ENCODE assay signal across 22 cellular contexts in the genomic region with DNA sequence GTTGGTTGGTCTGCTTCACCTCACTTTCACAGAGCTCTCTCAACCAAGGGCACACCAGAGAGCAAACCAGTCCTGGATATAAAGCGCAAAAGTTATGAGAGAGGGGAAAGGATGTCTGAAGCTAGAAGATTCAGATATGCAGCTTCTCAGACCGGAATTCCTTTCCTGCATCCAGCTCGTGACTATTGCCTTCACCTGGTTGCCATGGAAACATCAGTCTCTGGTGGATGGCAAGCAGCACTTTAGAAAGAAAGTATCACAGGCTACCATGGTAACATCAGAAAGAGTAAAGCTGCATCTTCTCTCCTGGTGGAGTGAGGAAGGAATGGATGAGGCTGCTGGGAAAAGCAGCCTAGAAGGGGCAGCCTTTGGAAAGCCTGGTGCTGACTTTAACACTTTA. TPM values are rescaled to one million over a fixed set of nuclear protein-coding genes. Genes with fewer than 3 reads are reported as not detected.
A peak's percentile ranks its signal among the peaks of the same experiment; 100 is the strongest.
DNase-seq lines count a peak whose midpoint lies in the region; ATAC-seq, FAIRE-seq and TF ChIP-seq lines count a peak whose summit lies in the region.
"Had no signal": no experiment of that assay in that cellular context is flagged by ENCODE, and none has a peak within 500 bp of the region (broad histone marks: within the 10 kb centered on the region; RNA-seq: fewer than 3 reads in every experiment).

No MANE protein-coding gene starts in this region.

- H3K56ac ChIP-seq in H9 (ENCODE audit: insufficient read length, low read depth, low read length): no peak overlapping the region

- H2AK5ac ChIP-seq in H9 (ENCODE audit: insufficient read length, low read length): no peak overlapping the region

- in situ Hi-C loops in HepG2 (cut with HindIII; ENCODE audit: extremely low pct_ligation_motif_present, low pct_unique_long_range_greater_than_20kb): no loop called here

- intact Hi-C loops in HepG2 (cut with micrococcal nuclease; ENCODE audit: unreplicated experiment): no loop called here
- intact Hi-C loops in right lobe of liver (cut with DNase I): no loop called here
- intact Hi-C loops in thyroid gland (cut with DNase I): no loop called here
- intact Hi-C loops in dorsolateral prefrontal cortex (cut with DNase I): no loop called here

- H3K4me3 ChIP-seq in HepG2 (replicated peaks in 1 of 3; ENCODE audit: insufficient read depth in 1 of 3, low read depth in 2 of 3, low read length in 3 of 3) (no peak overlapping the region), right lobe of liver (no peak overlapping the region), thyroid gland (replicated peaks in 1 of 3) (no peak overlapping the region), dorsolateral prefrontal cortex (no peak overlapping the region)

- H4K20me1 ChIP-seq in HepG2 (ENCODE audit: insufficient read depth, low read length): no peaks in the 10 kb centered on the region
- H4K20me1 ChIP-seq in H9 (ENCODE audit: control insufficient read depth, insufficient read depth, insufficient read length): no peaks in the 10 kb centered on the region

- no peak overlapping the region for H2BK120ac ChIP-seq in H9 (ENCODE audit: low read depth, low read length, poor library complexity, severe bottlenecking)

- no peak overlapping the region for H4K8ac ChIP-seq in H9 (replicated peaks; ENCODE audit: insufficient read length, low read depth, low read length)

- POLR2A ChIA-PET in HepG2 (lab: Yijun Ruan, JAX): interaction anchor here (0.8 to 1.6 kb wide), 4 partner anchors 25 to 130 kb away, joined by 3 to 4 read pairs (median 4); partner anchors contain the start of genes LRP10, OXA1L and PRMT5

- no peak overlapping the region for H2BK5ac ChIP-seq in H9 (ENCODE audit: insufficient read length, low read length)

- 53% methylated on average over 3 of the region's 3 CpGs for WGBS in HepG2 (ENCODE audit: low lambda C conversion rate)
- WGBS in right lobe of liver (ENCODE audit: insufficient coverage, low coverage, low lambda C conversion rate, missing lambda C conversion rate): 66% methylated on average over 2 of the region's 3 CpGs
- WGBS in thyroid gland, 2 donors: 23 to 33% methylated on average over 3 of the region's 3 CpGs
- no CpG with 5 or more reads among the region's 3 CpGs for WGBS in H9 (ENCODE audit: extremely low coverage, insufficient read length, low lambda C conversion rate)

- CTCF ChIA-PET in HepG2 (lab: Yijun Ruan, JAX; ENCODE audit: low intra/inter-chr PET ratio, low total read pairs): no interaction called here

- H3K4me1 Mint-ChIP-seq in T-helper 17 cell (peaks cover 14% of the 10 kb centered on the region), H9 (peaks cover 18 to 27% of the 10 kb centered on the region in 2 experiments)

- H2BK15ac ChIP-seq in H9 (ENCODE audit: low read depth, low read length): no peak overlapping the region

- H3K27me3 ChIP-seq in HepG2 (ENCODE audit: control insufficient read depth in 1 of 2, insufficient read depth in 2 of 2, low read length in 2 of 2) (peaks cover 8 to 21% of the 10 kb centered on the region in 2 experiments; a peak in 3 of 5 replicates), right lobe of liver (no peaks in the 10 kb centered on the region), thyroid gland (no peaks in the 10 kb centered on the region), H9 (ENCODE audit: insufficient read depth, low read length) (peaks cover 9% of the 10 kb centered on the region; the same call in 1 of the 2 replicates), dorsolateral prefrontal cortex (no peaks in the 10 kb centered on the region)

- no peaks in the 10 kb centered on the region for H3K23me2 ChIP-seq in H9 (ENCODE audit: insufficient read length, low read depth, low read length, poor library complexity, severe bottlenecking)

- no peak overlapping the region for H4K5ac ChIP-seq in H9 (ENCODE audit: insufficient read length, low read depth, low read length)

- H3K4me1 ChIP-seq in HepG2 (ENCODE audit: insufficient read depth, low read length) (peaks cover 14% of the 10 kb centered on the region), right lobe of liver (no peaks in the 10 kb centered on the region), thyroid gland (peaks cover 7 to 15% of the 10 kb centered on the region in 2 donors), H9 (ENCODE audit: insufficient read depth, low read length) (no peaks in the 10 kb centered on the region)

- H3K27me3 Mint-ChIP-seq in T-helper 17 cell (no peaks in the 10 kb centered on the region), H9 (ENCODE audit: low read depth) (peaks cover 46% of the 10 kb centered on the region)

- no peak for DNase-seq in HepG2 (ENCODE audit: low spot score)
- DNase-seq in right lobe of liver: no peak
- no peak for DNase-seq in T-helper 17 cell
- peak; percentile 22 for DNase-seq in kidney tubule cell (ENCODE audit: low spot score)
- no peak for DNase-seq in thyroid gland
- DNase-seq in H9: no peak
- DNase-seq in RKO (ENCODE audit: low spot score): no peak
- DNase-seq in dorsolateral prefrontal cortex: no peak
- DNase-seq: ACHN, COR-L47, DMS 273 treated with DMSO at 0.1 percent for 48 hours, GDM1, HCEC 1CT, KBM-7, NCI-H1436, NCI-H1930, NCI-H774, RPMI8226, SHP77 treated with DMSO at 0.1 percent for 48 hours, T-helper 1 cell had no signal

- no peak overlapping the region for H2BK12ac ChIP-seq in H9 (ENCODE audit: insufficient read length, low read depth, low read length)

- no peaks in the 10 kb centered on the region for H3K9me3 Mint-ChIP-seq in H9

- no peaks in the 10 kb centered on the region for H3K36me3 ChIP-seq in HepG2 (replicated peaks in 1 of 2; ENCODE audit: control insufficient read depth in 1 of 2, insufficient read depth in 2 of 2, low read length in 2 of 2)
- H3K36me3 ChIP-seq in right lobe of liver: peaks cover 0 to 15% (median 7%) of the 10 kb centered on the region in 4 donors
- peaks cover 12 to 15% of the 10 kb centered on the region in 2 donors for H3K36me3 ChIP-seq in thyroid gland

- peaks cover 13% of the 10 kb centered on the region for H3K36me3 Mint-ChIP-seq in T-helper 17 cell (ENCODE audit: low read depth)
- peaks cover 10 to 16% (median 11%) of the 10 kb centered on the region in 3 experiments; a peak in 6 of 7 replicates for H3K36me3 Mint-ChIP-seq in H9 (ENCODE audit: insufficient read depth in 1 of 3, low read depth in 3 of 3)

- no TSS peak for BruUV-seq in HepG2 (replicated peaks; lab: Mats Ljungman, UMichigan)

- FAIRE-seq in HepG2 (lab: Jason Lieb, UNC): no peak

- H3T11ph ChIP-seq in H9 (ENCODE audit: low read length): no peak overlapping the region

- H4K91ac ChIP-seq in H9 (ENCODE audit: insufficient read length, low read depth, low read length): no peak overlapping the region

- no peak overlapping the region for H3K27ac ChIP-seq in HepG2 (ENCODE audit: extremely low read length, insufficient read depth, low read length)
- H3K27ac ChIP-seq in right lobe of liver: no peak overlapping the region
- peak overlapping the region in 2 of 3 donors; percentile 36 to 50 for H3K27ac ChIP-seq in thyroid gland
- H3K27ac ChIP-seq in H9 (ENCODE audit: insufficient read length, low read depth, low read length): no peak overlapping the region
- H3K27ac ChIP-seq in dorsolateral prefrontal cortex: no peak overlapping the region
- H3K27ac ChIP-seq: C4-2B had no signal

- no peak overlapping the region for H3K4ac ChIP-seq in H9 (ENCODE audit: low read depth, low read length)

- no peak overlapping the region for H3K23ac ChIP-seq in H9 (ENCODE audit: insufficient read length, low read depth, low read length)

- ATAC-seq in HepG2 (no peak), right lobe of liver (no peak), T-helper 17 cell (no peak)
- ATAC-seq: SK-N-SH treated with all-trans-retinoic acid at 6 μM for 48 hours had no signal

- H3K79me2 ChIP-seq in HepG2 (ENCODE audit: insufficient read depth, low read length) (no peaks in the 10 kb centered on the region), H9 (ENCODE audit: insufficient read depth, low read length) (no peaks in the 10 kb centered on the region)

- no peak for TF ChIP-seq CTCF in HepG2 (CRISPR knock-in tag; IDR thresholded peaks at IDR 0.05)
- TF ChIP-seq CTCF in right lobe of liver (IDR thresholded peaks at IDR 0.05): no peak
- TF ChIP-seq CTCF in thyroid gland (IDR thresholded peaks at IDR 0.05): no peak
- TF ChIP-seq CTCF in H9 (conservative IDR thresholded peaks at IDR 0.05): no peak
- no peak for TF ChIP-seq CTCF in dorsolateral prefrontal cortex (IDR thresholded peaks at IDR 0.05 in 54 of 56, conservative IDR thresholded peaks at IDR 0.05 in 2 of 56; ENCODE audit: low read depth in 1 of 56, partially characterized antibody in 56 of 56)

- peak overlapping the region; percentile 19 for H3K4me3 Mint-ChIP-seq in T-helper 17 cell
- no peak overlapping the region for H3K4me3 Mint-ChIP-seq in H9

- H3K9me3 ChIP-seq in HepG2 (ENCODE audit: low read length) (no peaks in the 10 kb centered on the region), right lobe of liver (no peaks in the 10 kb centered on the region), T-helper 17 cell (ENCODE audit: control insufficient read depth, low read length, poor library complexity, severe bottlenecking) (no peaks in the 10 kb centered on the region), thyroid gland (no peaks in the 10 kb centered on the region), H9 (ENCODE audit: control insufficient read depth, low read depth, low read length) (no peaks in the 10 kb centered on the region)

- no peaks in the 10 kb centered on the region for H3K79me1 ChIP-seq in H9 (ENCODE audit: insufficient read depth, low read depth, low read length, poor library complexity, severe bottlenecking)

- no peak for TF ChIP-seq EP300 in HepG2 (IDR thresholded peaks at IDR 0.05; ENCODE audit: low read depth in 2 of 2, low read length in 2 of 2)
- no peak for TF ChIP-seq EP300 in HepG2 (CRISPR knock-in tag; IDR thresholded peaks at IDR 0.05; ENCODE audit: borderline replicate concordance)

- no peak overlapping the region for H3K18ac ChIP-seq in H9 (ENCODE audit: insufficient read length, low read depth, low read length)

- H2BK20ac ChIP-seq in H9 (ENCODE audit: low read depth, low read length, poor library complexity, severe bottlenecking): no peak overlapping the region

- no peak overlapping the region for H3K4me2 ChIP-seq in HepG2 (ENCODE audit: low read depth, low read length)
- no peak overlapping the region for H3K4me2 ChIP-seq in H9 (ENCODE audit: insufficient read depth, insufficient read length, low read length)

- no peak overlapping the region for H3K14ac ChIP-seq in H9 (ENCODE audit: insufficient read depth, low read length)

- peak overlapping the region; percentile 11 for H3K27ac Mint-ChIP-seq in T-helper 17 cell
- no peak overlapping the region for H3K27ac Mint-ChIP-seq in H9

- TF ChIP-seq POLR2A in HepG2 (IDR thresholded peaks at IDR 0.05; ENCODE audit: insufficient read depth in 1 of 2, low read depth in 2 of 2, low read length in 2 of 2) (no peak), right lobe of liver (IDR thresholded peaks at IDR 0.05) (no peak), thyroid gland (IDR thresholded peaks at IDR 0.05) (peak in 1 of 2 donors; percentile 28)

- no peak for TF ChIP-seq RAD21 in HepG2 (CRISPR knock-in tag; IDR thresholded peaks at IDR 0.05)

- no peak overlapping the region for H3K9ac ChIP-seq in HepG2 (ENCODE audit: insufficient read depth, low read depth, low read length)
- no peak overlapping the region for H3K9ac ChIP-seq in H9 (ENCODE audit: extremely low read depth, insufficient read length, low read length)

- H2AFZ ChIP-seq in HepG2 (ENCODE audit: low read length): no peak overlapping the region
- no peak overlapping the region for H2AFZ ChIP-seq in H9 (ENCODE audit: low read length)

RNA-seq across cellular contexts. Expression of gene REM2, which starts 13.7 kb away (rescaled TPM):
- total RNA-seq in HepG2 (2016; rRNA removed; fragmentation: Illumina TruSeq; extraction: Trizol): not detected in 2 replicates
- total RNA-seq in HepG2 (2016; cell fraction: cytosol; rRNA removed; fragmentation: Illumina TruSeq; extraction: Trizol; ENCODE audit: low read depth): not detected in 2 replicates
- not detected in 2 replicates for total RNA-seq in HepG2 (2016; cell fraction: insoluble cytoplasmic fraction; rRNA removed; fragmentation: Illumina TruSeq; extraction: Trizol)
- not detected in 2 replicates for total RNA-seq in HepG2 (2016; cell fraction: membrane; rRNA removed; fragmentation: Illumina TruSeq; extraction: Trizol)
- not detected in 2 replicates for total RNA-seq in HepG2 (2016; cell fraction: nucleus; rRNA removed; fragmentation: Illumina TruSeq; extraction: Trizol)
- polyA plus RNA-seq in HepG2 (2011; rRNA removed): 0.20 and 0.31 TPM in 2 replicates
- 0.04 and 0.05 TPM in 2 replicates for polyA plus RNA-seq in HepG2 (2011; cell fraction: cytosol; rRNA removed)
- polyA plus RNA-seq in HepG2 (2011; cell fraction: nucleus; rRNA removed): 1.1 and 1.9 TPM in 2 replicates
- polyA plus RNA-seq in HepG2 (2012): 0.21 and 0.67 TPM in 2 replicates
- not detected in 2 replicates for polyA plus RNA-seq in HepG2 (2016; cell fraction: cytosol; fragmentation: Illumina TruSeq; extraction: Trizol; ENCODE audit: low read depth)
- polyA plus RNA-seq in HepG2 (2016; cell fraction: insoluble cytoplasmic fraction; fragmentation: Illumina TruSeq; extraction: Trizol; ENCODE audit: low read depth): not detected in 2 replicates
- polyA plus RNA-seq in HepG2 (2016; cell fraction: membrane; fragmentation: Illumina TruSeq; extraction: Trizol; ENCODE audit: low read depth): not detected in 2 replicates
- polyA plus RNA-seq in HepG2 (2016; cell fraction: nucleus; fragmentation: Illumina TruSeq; extraction: Trizol; ENCODE audit: insufficient read depth, low read depth): not detected in 2 replicates
- polyA minus RNA-seq in HepG2 (2011; rRNA and poly(A)+ RNA removed; ENCODE audit: low replicate concordance): 0.26 and 0.30 TPM in 2 replicates
- not detected in 2 replicates for polyA minus RNA-seq in HepG2 (2011; cell fraction: cytosol; rRNA and poly(A)+ RNA removed)
- polyA minus RNA-seq in HepG2 (2011; cell fraction: nucleus; rRNA and poly(A)+ RNA removed): 0.25 and 0.90 TPM in 2 replicates
- under 1 TPM in 2 of 6 experiments, not detected in 4; 0.10 to 0.12 TPM for total RNA-seq in right lobe of liver
- 1 to 10 TPM; 7.2 to 8.7 TPM for total RNA-seq in T-helper 17 cell
- total RNA-seq in thyroid gland: 1 to 10 TPM in 1 of 4 donors, under 1 TPM in 2, not detected in 1; 0.54 to 1.2 (median 0.89) TPM
- 1.2 and 1.4 TPM in 2 replicates for total RNA-seq in H9 (2021)
- 1 to 10 TPM in 103 of 120 experiments, under 1 TPM in 17; 0.51 to 5.3 (median 1.6) TPM for total RNA-seq in dorsolateral prefrontal cortex

RNA-seq across cellular contexts. Expression of gene RBM23, which starts 22.2 kb away (rescaled TPM):
- 0.52 and 1.5 TPM in 2 replicates for total RNA-seq in HepG2 (2016; rRNA removed; fragmentation: Illumina TruSeq; extraction: Trizol)
- total RNA-seq in HepG2 (2016; cell fraction: cytosol; rRNA removed; fragmentation: Illumina TruSeq; extraction: Trizol; ENCODE audit: low read depth): 1.3 and 3.6 TPM in 2 replicates
- total RNA-seq in HepG2 (2016; cell fraction: insoluble cytoplasmic fraction; rRNA removed; fragmentation: Illumina TruSeq; extraction: Trizol): 0.61 and 1.6 TPM in 2 replicates
- total RNA-seq in HepG2 (2016; cell fraction: membrane; rRNA removed; fragmentation: Illumina TruSeq; extraction: Trizol): 0.71 and 0.76 TPM in 2 replicates
- 1.2 and 2.0 TPM in 2 replicates for total RNA-seq in HepG2 (2016; cell fraction: nucleus; rRNA removed; fragmentation: Illumina TruSeq; extraction: Trizol)
- 2.1 and 2.9 TPM in 2 replicates for polyA plus RNA-seq in HepG2 (2011; rRNA removed)
- polyA plus RNA-seq in HepG2 (2011; cell fraction: cytosol; rRNA removed): 0.87 and 0.90 TPM in 2 replicates
- 7.7 and 10.1 TPM in 2 replicates for polyA plus RNA-seq in HepG2 (2011; cell fraction: nucleus; rRNA removed)
- polyA plus RNA-seq in HepG2 (2012): 2.0 and 2.8 TPM in 2 replicates
- polyA plus RNA-seq in HepG2 (2016; cell fraction: cytosol; fragmentation: Illumina TruSeq; extraction: Trizol; ENCODE audit: low read depth): 0.17 and 0.28 TPM in 2 replicates
- polyA plus RNA-seq in HepG2 (2016; cell fraction: insoluble cytoplasmic fraction; fragmentation: Illumina TruSeq; extraction: Trizol; ENCODE audit: low read depth): 0.76 and 1.0 TPM in 2 replicates
- polyA plus RNA-seq in HepG2 (2016; cell fraction: membrane; fragmentation: Illumina TruSeq; extraction: Trizol; ENCODE audit: low read depth): 0.27 and 0.43 TPM in 2 replicates
- 3.6 and 4.3 TPM in 2 replicates for polyA plus RNA-seq in HepG2 (2016; cell fraction: nucleus; fragmentation: Illumina TruSeq; extraction: Trizol; ENCODE audit: insufficient read depth, low read depth)
- polyA minus RNA-seq in HepG2 (2011; rRNA and poly(A)+ RNA removed; ENCODE audit: low replicate concordance): 5.4 and 70.7 TPM in 2 replicates
- 0.97 and 1.6 TPM in 2 replicates for polyA minus RNA-seq in HepG2 (2011; cell fraction: cytosol; rRNA and poly(A)+ RNA removed)
- polyA minus RNA-seq in HepG2 (2011; cell fraction: nucleus; rRNA and poly(A)+ RNA removed): 14.7 and 14.8 TPM in 2 replicates
- 10 to 100 TPM; 22.2 to 38.0 (median 34.0) TPM for total RNA-seq in right lobe of liver
- 10 to 100 TPM; 77.3 to 88.9 TPM for total RNA-seq in T-helper 17 cell
- 1,000 to 10,000 TPM in 2 of 4 donors, 100 to 1,000 TPM in 2; 157 to 1,409 (median 683) TPM for total RNA-seq in thyroid gland
- total RNA-seq in H9 (2021): 77.2 and 79.0 TPM in 2 replicates
- 10 to 100 TPM; 54.8 to 96.7 (median 72.6) TPM for total RNA-seq in dorsolateral prefrontal cortex

RNA-seq across cellular contexts. Expression of gene LRP10, which starts 25.2 kb away (rescaled TPM):
- 8.6 and 16.9 TPM in 2 replicates for total RNA-seq in HepG2 (2016; rRNA removed; fragmentation: Illumina TruSeq; extraction: Trizol)
- total RNA-seq in HepG2 (2016; cell fraction: cytosol; rRNA removed; fragmentation: Illumina TruSeq; extraction: Trizol; ENCODE audit: low read depth): 4.6 and 5.4 TPM in 2 replicates
- total RNA-seq in HepG2 (2016; cell fraction: insoluble cytoplasmic fraction; rRNA removed; fragmentation: Illumina TruSeq; extraction: Trizol): 8.2 and 17.2 TPM in 2 replicates
- 13.8 and 15.6 TPM in 2 replicates for total RNA-seq in HepG2 (2016; cell fraction: membrane; rRNA removed; fragmentation: Illumina TruSeq; extraction: Trizol)
- total RNA-seq in HepG2 (2016; cell fraction: nucleus; rRNA removed; fragmentation: Illumina TruSeq; extraction: Trizol): 15.9 and 21.6 TPM in 2 replicates
- polyA plus RNA-seq in HepG2 (2011; rRNA removed): 45.2 and 80.6 TPM in 2 replicates
- 49.4 and 54.8 TPM in 2 replicates for polyA plus RNA-seq in HepG2 (2011; cell fraction: cytosol; rRNA removed)
- 70.7 and 85.9 TPM in 2 replicates for polyA plus RNA-seq in HepG2 (2011; cell fraction: nucleus; rRNA removed)
- polyA plus RNA-seq in HepG2 (2012): 45.8 and 84.6 TPM in 2 replicates
- 6.5 and 7.4 TPM in 2 replicates for polyA plus RNA-seq in HepG2 (2016; cell fraction: cytosol; fragmentation: Illumina TruSeq; extraction: Trizol; ENCODE audit: low read depth)
- 8.2 and 10.9 TPM in 2 replicates for polyA plus RNA-seq in HepG2 (2016; cell fraction: insoluble cytoplasmic fraction; fragmentation: Illumina TruSeq; extraction: Trizol; ENCODE audit: low read depth)
- polyA plus RNA-seq in HepG2 (2016; cell fraction: membrane; fragmentation: Illumina TruSeq; extraction: Trizol; ENCODE audit: low read depth): 11.6 and 13.0 TPM in 2 replicates
- polyA plus RNA-seq in HepG2 (2016; cell fraction: nucleus; fragmentation: Illumina TruSeq; extraction: Trizol; ENCODE audit: insufficient read depth, low read depth): 22.9 and 23.5 TPM in 2 replicates
- polyA minus RNA-seq in HepG2 (2011; rRNA and poly(A)+ RNA removed; ENCODE audit: low replicate concordance): 73.0 and 241 TPM in 2 replicates
- 55.0 and 77.3 TPM in 2 replicates for polyA minus RNA-seq in HepG2 (2011; cell fraction: cytosol; rRNA and poly(A)+ RNA removed)
- 23.4 and 37.7 TPM in 2 replicates for polyA minus RNA-seq in HepG2 (2011; cell fraction: nucleus; rRNA and poly(A)+ RNA removed)
- total RNA-seq in right lobe of liver: 10 to 100 TPM; 31.0 to 54.5 (median 44.6) TPM
- 10 to 100 TPM; 76.9 to 84.5 TPM for total RNA-seq in T-helper 17 cell
- 100 to 1,000 TPM; 107 to 143 (median 121) TPM for total RNA-seq in thyroid gland
- total RNA-seq in H9 (2021): 12.7 and 13.3 TPM in 2 replicates
- 10 to 100 TPM; 15.6 to 75.0 (median 31.2) TPM for total RNA-seq in dorsolateral prefrontal cortex

RNA-seq across cellular contexts. Expression of gene PRMT5, which starts 32.4 kb away (rescaled TPM):
- total RNA-seq in HepG2 (2016; rRNA removed; fragmentation: Illumina TruSeq; extraction: Trizol) (210 and 289 TPM in 2 replicates), right lobe of liver (10 to 100 TPM; 22.5 to 32.1 (median 25.7) TPM), T-helper 17 cell (10 to 100 TPM; 22.8 to 33.9 TPM), thyroid gland (10 to 100 TPM; 60.7 to 73.8 (median 63.2) TPM), H9 (2021) (141 and 147 TPM in 2 replicates), dorsolateral prefrontal cortex (10 to 100 TPM; 35.6 to 70.9 (median 49.6) TPM)
- 154 and 171 TPM in 2 replicates for total RNA-seq in HepG2 (2016; cell fraction: cytosol; rRNA removed; fragmentation: Illumina TruSeq; extraction: Trizol; ENCODE audit: low read depth)
- total RNA-seq in HepG2 (2016; cell fraction: insoluble cytoplasmic fraction; rRNA removed; fragmentation: Illumina TruSeq; extraction: Trizol): 224 and 314 TPM in 2 replicates
- total RNA-seq in HepG2 (2016; cell fraction: membrane; rRNA removed; fragmentation: Illumina TruSeq; extraction: Trizol): 131 and 139 TPM in 2 replicates
- total RNA-seq in HepG2 (2016; cell fraction: nucleus; rRNA removed; fragmentation: Illumina TruSeq; extraction: Trizol): 137 and 144 TPM in 2 replicates
- polyA plus RNA-seq in HepG2 (2011; rRNA removed): 329 and 354 TPM in 2 replicates
- polyA plus RNA-seq in HepG2 (2011; cell fraction: cytosol; rRNA removed): 348 and 362 TPM in 2 replicates
- 327 and 362 TPM in 2 replicates for polyA plus RNA-seq in HepG2 (2011; cell fraction: nucleus; rRNA removed)
- 137 and 192 TPM in 2 replicates for polyA plus RNA-seq in HepG2 (2012)
- 39.5 and 40.9 TPM in 2 replicates for polyA plus RNA-seq in HepG2 (2016; cell fraction: cytosol; fragmentation: Illumina TruSeq; extraction: Trizol; ENCODE audit: low read depth)
- polyA plus RNA-seq in HepG2 (2016; cell fraction: insoluble cytoplasmic fraction; fragmentation: Illumina TruSeq; extraction: Trizol; ENCODE audit: low read depth): 294 and 308 TPM in 2 replicates
- 72.5 and 74.3 TPM in 2 replicates for polyA plus RNA-seq in HepG2 (2016; cell fraction: membrane; fragmentation: Illumina TruSeq; extraction: Trizol; ENCODE audit: low read depth)
- 212 and 229 TPM in 2 replicates for polyA plus RNA-seq in HepG2 (2016; cell fraction: nucleus; fragmentation: Illumina TruSeq; extraction: Trizol; ENCODE audit: insufficient read depth, low read depth)
- polyA minus RNA-seq in HepG2 (2011; rRNA and poly(A)+ RNA removed; ENCODE audit: low replicate concordance): 563 and 739 TPM in 2 replicates
- polyA minus RNA-seq in HepG2 (2011; cell fraction: cytosol; rRNA and poly(A)+ RNA removed): 136 and 191 TPM in 2 replicates
- 169 and 174 TPM in 2 replicates for polyA minus RNA-seq in HepG2 (2011; cell fraction: nucleus; rRNA and poly(A)+ RNA removed)

Comparison
In these comparisons a context has a peak if more than half of its experiments do, and no peak if none do; other contexts are left out.
1. RNA of gene RBM23, which starts 22.2 kb away (total RNA-seq): 157 to 1,409 TPM in thyroid gland, 77.3 to 88.9 TPM in T-helper 17 cell, 77.2 to 79.0 TPM in H9, 54.8 to 96.7 TPM in dorsolateral prefrontal cortex and 22.2 to 38.0 TPM in right lobe of liver; 0.52 to 3.6 TPM in HepG2; every median in the first group is over 4 times any median in the second.
2. H3K27ac ChIP-seq: peak in thyroid gland (2 of 3); none in HepG2 (single experiment), right lobe of liver (0 of 3), H9 (single experiment) and dorsolateral prefrontal cortex (0 of 59).